Comparison of ENCODE assay signal across 31 cellular contexts in the genomic region with DNA sequence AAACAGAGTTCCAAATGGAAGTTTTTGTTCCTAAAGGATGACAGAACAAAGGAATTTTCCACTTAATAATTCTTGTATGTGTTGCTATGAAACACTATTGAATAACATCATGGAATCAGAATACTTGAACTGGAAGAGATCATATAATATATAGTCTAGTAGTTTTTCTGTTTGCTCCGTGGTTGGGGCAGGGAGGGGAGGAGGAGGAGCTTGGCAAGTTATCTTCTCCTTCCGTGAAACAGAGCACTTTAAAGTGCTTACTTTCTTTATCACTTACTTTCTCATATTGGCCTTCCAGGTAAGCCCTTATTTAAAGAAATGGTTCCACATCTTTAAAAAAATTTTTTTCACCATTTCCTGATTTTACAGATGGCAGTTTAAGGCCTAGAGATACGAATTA.
DNase-seq lines count a peak whose midpoint lies in the region; ATAC-seq and TF ChIP-seq lines count a peak whose summit lies in the region.
"Had no signal": no experiment of that assay in that cellular context is flagged by ENCODE, and none has a peak within 500 bp of the region (broad histone marks: within the 10 kb centered on the region; RNA-seq: fewer than 3 reads in every experiment).

No MANE protein-coding gene starts in this region.

- H3K36me3 Mint-ChIP-seq in type B pancreatic cell = peaks cover 4% of the 10 kb centered on the region
- H3K36me3 Mint-ChIP-seq: CD14-positive monocyte; CD4-positive, alpha-beta memory T cell; CD4-positive, CD25-positive, alpha-beta regulatory T cell; CD8-positive, alpha-beta memory T cell; CD8-positive, alpha-beta T cell had no signal

- no peak for TF ChIP-seq CTCF in left lung (IDR thresholded peaks at IDR 0.05)
- TF ChIP-seq CTCF in type B pancreatic cell (conservative IDR thresholded peaks at IDR 0.05) = no peak

- H3K4me3 Mint-ChIP-seq in type B pancreatic cell = no peak overlapping the region
- H3K4me3 Mint-ChIP-seq: B cell; CD14-positive monocyte; CD4-positive, alpha-beta memory T cell; CD4-positive, alpha-beta T cell; CD4-positive, CD25-positive, alpha-beta regulatory T cell; CD8-positive, alpha-beta memory T cell; CD8-positive, alpha-beta T cell had no signal

- no peaks in the 10 kb centered on the region for H3K27me3 ChIP-seq in left lung
- H3K27me3 ChIP-seq: BE2C; BLaER1; BLaER1 treated with 17β-estradiol and CSF1 and Interleukin-3, amounts not matched to agents 10 nM and 100 nM had no signal

- intact Hi-C loops in left colon (cut with DNase I, micrococcal nuclease) (no loop called here), left lung (cut with DNase I) (no loop called here)

- H3K4me1 Mint-ChIP-seq in type B pancreatic cell (ENCODE audit: unreplicated experiment) = no peaks in the 10 kb centered on the region
- H3K4me1 Mint-ChIP-seq: B cell; CD14-positive monocyte; CD4-positive, alpha-beta memory T cell; CD4-positive, CD25-positive, alpha-beta regulatory T cell; CD8-positive, alpha-beta memory T cell had no signal

- no peaks in the 10 kb centered on the region for H3K27me3 Mint-ChIP-seq in type B pancreatic cell
- H3K27me3 Mint-ChIP-seq: B cell; CD4-positive, alpha-beta memory T cell; CD4-positive, alpha-beta T cell had no signal

- H3K27ac Mint-ChIP-seq in type B pancreatic cell = no peak overlapping the region
- H3K27ac Mint-ChIP-seq: B cell; CD14-positive monocyte; CD4-positive, alpha-beta memory T cell; CD4-positive, alpha-beta T cell; CD4-positive, CD25-positive, alpha-beta regulatory T cell; CD8-positive, alpha-beta memory T cell; CD8-positive, alpha-beta T cell had no signal

- no peaks in the 10 kb centered on the region for H3K36me3 ChIP-seq in left lung
- H3K36me3 ChIP-seq: BLaER1; BLaER1 treated with 17β-estradiol and CSF1 and Interleukin-3, amounts not matched to agents 10 nM and 100 nM had no signal

- DNase-seq in left colon (no peak), left lung (no peak), SKM-1 (lab: John Stamatoyannopoulos, UW; ENCODE audit: unreplicated experiment) (no peak), type B pancreatic cell (ENCODE audit: extremely low spot score, unreplicated experiment) (no peak)
- DNase-seq: 8988T; ACHN; AML-193; BE2C; C1 segment of cervical spinal cord; Caco-2; Calu3; CD4-positive, alpha-beta memory T cell; CD4-positive, alpha-beta T cell; CD4-positive, CD25-positive, alpha-beta regulatory T cell; CD8-positive, alpha-beta memory T cell; CD8-positive, alpha-beta T cell; COR-L47; DMS 273 treated with DMSO at 0.1 percent for 48 hours; DMS153; DMS53; DMS79; DMS79 treated with DMSO at 0.1 percent for 48 hours; DND-41; EL had no signal

- no peak overlapping the region for H3K4me3 ChIP-seq in left lung
- H3K4me3 ChIP-seq: A549; BLaER1; BLaER1 treated with 17β-estradiol and CSF1 and Interleukin-3, amounts not matched to agents 10 nM and 100 nM had no signal

- ATAC-seq in left colon (peak; percentile 30), left lung (peak; percentile 84)
- ATAC-seq: A549; CD8-positive, alpha-beta T cell had no signal

- no peaks in the 10 kb centered on the region for H3K4me1 ChIP-seq in left lung
- H3K4me1 ChIP-seq: BLaER1; BLaER1 treated with 17β-estradiol and CSF1 and Interleukin-3, amounts not matched to agents 10 nM and 100 nM; Caco-2 had no signal

- H3K27ac ChIP-seq in left lung = no peak overlapping the region
- H3K27ac ChIP-seq: 22Rv1; A549; BLaER1; BLaER1 treated with 17β-estradiol and CSF1 and Interleukin-3, amounts not matched to agents 10 nM and 100 nM; C4-2B had no signal

- H3K9me3 ChIP-seq in left lung = no peaks in the 10 kb centered on the region
- H3K9me3 ChIP-seq: A549; BE2C; BLaER1; BLaER1 treated with 17β-estradiol and CSF1 and Interleukin-3, amounts not matched to agents 10 nM and 100 nM; Caco-2 had no signal

- no peaks in the 10 kb centered on the region for H3K9me3 Mint-ChIP-seq in type B pancreatic cell
- H3K9me3 Mint-ChIP-seq: CD4-positive, alpha-beta T cell; CD8-positive, alpha-beta T cell had no signal
